Comparison of ENCODE assay signal across 10 cellular contexts in genomic region chr19:5693195-5694166, GRCh38. TPM values are rescaled to one million over a fixed set of nuclear protein-coding genes. Genes with fewer than 3 reads are reported as not detected.
DNase-seq lines count a peak whose midpoint lies in the region; ATAC-seq and TF ChIP-seq lines count a peak whose summit lies in the region.
"Had no signal": no experiment of that assay in that cellular context is flagged by ENCODE, and none has a peak within 500 bp of the region (broad histone marks: within the 10 kb centered on the region; RNA-seq: fewer than 3 reads in every experiment).

No MANE protein-coding gene starts in this region.

- H3K4me3 ChIP-seq in SJCRH30 (no peak overlapping the region), epithelial cell of esophagus (ENCODE audit: low read length) (no peak overlapping the region)
- H3K4me3 ChIP-seq: Peyer's patch had no signal

- no peaks in the 10 kb centered on the region for H3K9me3 Mint-ChIP-seq in activated T-helper 2 cell treated with anti-CD3 and anti-CD28 coated beads, Interferon-gamma antibody, Interleukin-2, Interleukin-4, amounts not matched to agents 10 μg/mL and 5 μg/mL and 100 μg/mL, durations not matched to agents 14 hours and 24 hours and 36 hours
- H3K9me3 Mint-ChIP-seq: dendritic cell treated with granulocyte-macrophage colony-stimulating factor and Interleukin-4, amounts not matched to agents 40 ng/mL and 50 ng/mL, for 4 days had no signal

- no peaks in the 10 kb centered on the region for H3K27me3 ChIP-seq in SJCRH30
- H3K27me3 ChIP-seq: Peyer's patch had no signal

- H3K4me1 Mint-ChIP-seq in activated T-helper 2 cell treated with anti-CD3 and anti-CD28 coated beads, Interferon-gamma antibody, Interleukin-2, Interleukin-4, amounts not matched to agents 10 μg/mL and 5 μg/mL and 100 μg/mL, durations not matched to agents 14 hours and 24 hours and 36 hours (ENCODE audit: low read depth): peaks cover 8% of the 10 kb centered on the region

- H3K27me3 Mint-ChIP-seq in activated T-helper 2 cell treated with anti-CD3 and anti-CD28 coated beads, Interferon-gamma antibody, Interleukin-2, Interleukin-4, amounts not matched to agents 10 μg/mL and 5 μg/mL and 100 μg/mL, durations not matched to agents 14 hours and 24 hours and 36 hours (ENCODE audit: low read depth): no peaks in the 10 kb centered on the region
- H3K27me3 Mint-ChIP-seq: dendritic cell treated with granulocyte-macrophage colony-stimulating factor and Interleukin-4, amounts not matched to agents 40 ng/mL and 50 ng/mL, for 4 days had no signal

- no peak for TF ChIP-seq CTCF in epithelial cell of esophagus (IDR thresholded peaks at IDR 0.05; ENCODE audit: insufficient read depth, low read depth, low read length, missing control alignments)

- peaks cover 66% of the 10 kb centered on the region for H3K36me3 Mint-ChIP-seq in activated T-helper 2 cell treated with anti-CD3 and anti-CD28 coated beads, Interferon-gamma antibody, Interleukin-2, Interleukin-4, amounts not matched to agents 10 μg/mL and 5 μg/mL and 100 μg/mL, durations not matched to agents 14 hours and 24 hours and 36 hours (ENCODE audit: low read depth)

- H3K36me3 ChIP-seq in SJCRH30: peaks cover 64% of the 10 kb centered on the region

- intact Hi-C loops in activated T-helper 2 cell treated with anti-CD3 and anti-CD28 coated beads, Interferon-gamma antibody, Interleukin-2, Interleukin-4, amounts not matched to agents 10 μg/mL and 5 μg/mL and 100 μg/mL, durations not matched to agents 14 hours and 24 hours and 36 hours (cut with micrococcal nuclease): no loop called here

- H3K9me3 ChIP-seq in SJCRH30 (replicated peaks): no peaks in the 10 kb centered on the region
- H3K9me3 ChIP-seq: Peyer's patch had no signal

- DNase-seq in stimulated activated CD4-positive, alpha-beta T cell treated with anti-CD3 and anti-CD28 coated beads, Interleukin-15, amount 100 ng/mL, for 24 hours: peak; percentile 57
- no peak for DNase-seq in stimulated activated CD4-positive, alpha-beta T cell treated with anti-CD3 and anti-CD28 coated beads, Interleukin-1b, Interleukin-23, amount 100 ng/mL, for 48 hours
- DNase-seq in SJCRH30 (peak; percentile 67 to 71), epithelial cell of esophagus (ENCODE audit: low read depth) (peak; percentile 31), mesenteric fat pad (ENCODE audit: low spot score) (no peak)
- no peak for DNase-seq in activated T-helper 2 cell treated with anti-CD3 and anti-CD28 coated beads, Interferon-gamma antibody, Interleukin-2, Interleukin-4, amounts not matched to agents 10 μg/mL and 5 μg/mL and 100 μg/mL, durations not matched to agents 14 hours and 24 hours and 36 hours (ENCODE audit: low spot score)
- DNase-seq in NK-92 treated with Interleukin-12 subunit alpha and Interleukin-12 subunit beta, amount 100 ng/mL, for 24 hours (lab: John Stamatoyannopoulos, UW): no peak

- ATAC-seq in GM19351 (IDR thresholded peaks at IDR 0.05; ENCODE audit: unreplicated experiment): no peak

- no peak overlapping the region for H3K4me3 Mint-ChIP-seq in activated T-helper 2 cell treated with anti-CD3 and anti-CD28 coated beads, Interferon-gamma antibody, Interleukin-2, Interleukin-4, amounts not matched to agents 10 μg/mL and 5 μg/mL and 100 μg/mL, durations not matched to agents 14 hours and 24 hours and 36 hours (ENCODE audit: low read depth)
- H3K4me3 Mint-ChIP-seq: dendritic cell treated with granulocyte-macrophage colony-stimulating factor and Interleukin-4, amounts not matched to agents 40 ng/mL and 50 ng/mL, for 4 days had no signal

- H3K27ac Mint-ChIP-seq in activated T-helper 2 cell treated with anti-CD3 and anti-CD28 coated beads, Interferon-gamma antibody, Interleukin-2, Interleukin-4, amounts not matched to agents 10 μg/mL and 5 μg/mL and 100 μg/mL, durations not matched to agents 14 hours and 24 hours and 36 hours: no peak overlapping the region
- H3K27ac Mint-ChIP-seq: dendritic cell treated with granulocyte-macrophage colony-stimulating factor and Interleukin-4, amounts not matched to agents 40 ng/mL and 50 ng/mL, for 4 days had no signal

- peaks cover 18% of the 10 kb centered on the region for H3K4me1 ChIP-seq in SJCRH30

- no peak overlapping the region for H3K27ac ChIP-seq in SJCRH30
- H3K27ac ChIP-seq: Peyer's patch had no signal

RNA-seq across cellular contexts. Expression of gene RPL36, which starts 3.4 kb away (rescaled TPM):
- 510 and 695 TPM in 2 replicates for total RNA-seq in SJCRH30 (2014; rRNA removed; shearing (Covaris generic))
- 996 and 1,031 TPM in 2 replicates for total RNA-seq in activated T-helper 2 cell treated with anti-CD3 and anti-CD28 coated beads, Interferon-gamma antibody, Interleukin-2, Interleukin-4, amounts not matched to agents 10 μg/mL and 5 μg/mL and 100 μg/mL, durations not matched to agents 14 hours and 24 hours and 36 hours
- 564 TPM for total RNA-seq in mesenteric fat pad

RNA-seq across cellular contexts. Expression of gene HSD11B1L, which starts 12.7 kb away (rescaled TPM):
- 0.89 and 1.3 TPM in 2 replicates for total RNA-seq in SJCRH30 (2014; rRNA removed; shearing (Covaris generic))
- 2.0 and 2.5 TPM in 2 replicates for total RNA-seq in activated T-helper 2 cell treated with anti-CD3 and anti-CD28 coated beads, Interferon-gamma antibody, Interleukin-2, Interleukin-4, amounts not matched to agents 10 μg/mL and 5 μg/mL and 100 μg/mL, durations not matched to agents 14 hours and 24 hours and 36 hours
- total RNA-seq in mesenteric fat pad: 4.0 TPM

RNA-seq across cellular contexts. Expression of gene MICOS13, which starts 13.2 kb away (rescaled TPM):
- total RNA-seq in SJCRH30 (2014; rRNA removed; shearing (Covaris generic)): 33.0 and 45.6 TPM in 2 replicates
- total RNA-seq in activated T-helper 2 cell treated with anti-CD3 and anti-CD28 coated beads, Interferon-gamma antibody, Interleukin-2, Interleukin-4, amounts not matched to agents 10 μg/mL and 5 μg/mL and 100 μg/mL, durations not matched to agents 14 hours and 24 hours and 36 hours: 54.3 and 60.9 TPM in 2 replicates
- 75.4 TPM for total RNA-seq in mesenteric fat pad

RNA-seq across cellular contexts. Expression of gene LONP1, which starts 26.5 kb away (rescaled TPM):
- 53.5 and 54.0 TPM in 2 replicates for total RNA-seq in SJCRH30 (2014; rRNA removed; shearing (Covaris generic))
- 192 and 196 TPM in 2 replicates for total RNA-seq in activated T-helper 2 cell treated with anti-CD3 and anti-CD28 coated beads, Interferon-gamma antibody, Interleukin-2, Interleukin-4, amounts not matched to agents 10 μg/mL and 5 μg/mL and 100 μg/mL, durations not matched to agents 14 hours and 24 hours and 36 hours
- total RNA-seq in mesenteric fat pad: 63.9 TPM

RNA-seq across cellular contexts. Expression of gene CATSPERD, which starts 27.0 kb away (rescaled TPM):
- not detected in 2 replicates for total RNA-seq in SJCRH30 (2014; rRNA removed; shearing (Covaris generic))
- not detected in 2 replicates for total RNA-seq in activated T-helper 2 cell treated with anti-CD3 and anti-CD28 coated beads, Interferon-gamma antibody, Interleukin-2, Interleukin-4, amounts not matched to agents 10 μg/mL and 5 μg/mL and 100 μg/mL, durations not matched to agents 14 hours and 24 hours and 36 hours
- not detected for total RNA-seq in mesenteric fat pad
- total RNA-seq: Peyer's patch had no signal

Comparison
In these comparisons a context has a peak if more than half of its experiments do, and no peak if none do; other contexts are left out.
1. DNase-seq: peak in stimulated activated CD4-positive, alpha-beta T cell treated with anti-CD3 and anti-CD28 coated beads, Interleukin-15, amount 100 ng/mL, for 24 hours (single experiment), SJCRH30 (2 of 2) and epithelial cell of esophagus (single experiment); none in stimulated activated CD4-positive, alpha-beta T cell treated with anti-CD3 and anti-CD28 coated beads, Interleukin-1b, Interleukin-23, amount 100 ng/mL, for 48 hours (single experiment), activated T-helper 2 cell treated with anti-CD3 and anti-CD28 coated beads, Interferon-gamma antibody, Interleukin-2, Interleukin-4, amounts not matched to agents 10 μg/mL and 5 μg/mL and 100 μg/mL, durations not matched to agents 14 hours and 24 hours and 36 hours (single experiment), NK-92 treated with Interleukin-12 subunit alpha and Interleukin-12 subunit beta, amount 100 ng/mL, for 24 hours (single experiment) and mesenteric fat pad (single experiment).